Comparison of ENCODE assay signal across 8 cellular contexts in the genomic region with DNA sequence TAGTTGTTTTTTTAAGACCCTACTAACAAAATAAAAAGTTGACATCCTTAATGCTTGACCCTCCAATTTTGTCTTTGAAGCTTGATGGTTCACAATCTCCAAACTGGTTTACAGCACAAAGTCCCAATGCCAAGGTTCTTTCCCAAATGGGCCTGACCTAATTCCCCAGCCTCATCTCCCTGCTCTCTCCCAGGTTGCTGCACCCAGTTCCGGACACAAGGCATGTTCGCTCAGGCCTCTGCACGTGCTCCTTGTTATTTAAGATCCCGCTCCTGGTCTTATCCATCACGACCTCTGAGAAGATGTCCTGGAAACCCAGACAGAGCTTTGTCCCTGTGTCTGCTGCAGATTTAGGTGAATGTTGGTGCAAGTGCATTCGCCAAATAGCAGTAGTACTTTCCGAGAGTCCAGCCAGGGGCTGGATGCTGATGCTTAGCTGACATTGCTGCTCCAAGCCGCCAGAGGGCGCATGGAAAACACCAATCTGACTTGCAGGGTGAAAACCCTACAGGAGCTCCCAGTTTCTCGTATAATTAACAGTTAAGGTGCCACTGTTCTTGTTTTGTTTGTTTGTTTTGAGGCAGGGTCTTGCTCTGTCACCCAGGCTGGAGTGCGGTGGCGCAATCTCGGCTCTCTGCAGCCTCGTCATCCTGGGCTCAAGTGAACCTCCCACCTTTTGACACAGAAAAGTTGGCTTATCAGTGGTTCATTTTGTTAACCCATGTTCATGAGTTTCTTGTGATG. TPM values are rescaled to one million over a fixed set of nuclear protein-coding genes. Genes with fewer than 3 reads are reported as not detected.
DNase-seq lines count a peak whose midpoint lies in the region; ATAC-seq and TF ChIP-seq lines count a peak whose summit lies in the region.

No MANE protein-coding gene starts in this region.

- H3K9me3 ChIP-seq in colonic mucosa (no peaks in the 10 kb centered on the region), right lobe of liver (no peaks in the 10 kb centered on the region)

- no peaks in the 10 kb centered on the region for H3K4me1 ChIP-seq in colonic mucosa
- no peaks in the 10 kb centered on the region for H3K4me1 ChIP-seq in right lobe of liver

- H3K4me3 ChIP-seq in colonic mucosa: no peak overlapping the region
- H3K4me3 ChIP-seq in right lobe of liver: no peak overlapping the region

- no peaks in the 10 kb centered on the region for H3K9me3 Mint-ChIP-seq in activated CD4-positive, alpha-beta T cell treated with anti-CD3 and anti-CD28 coated beads, Interleukin-2, amount 10 ng/mL, durations not matched to agents 24 days and 14 days

- DNase-seq in Ammon's horn (ENCODE audit: low spot score) (peak; percentile 88), GOT3 (lab: John Stamatoyannopoulos, UW) (peak; percentile 33), NCI-H460 (ENCODE audit: extremely low read depth, low read depth) (peak; percentile 62), colonic mucosa (peak; percentile 81), right lobe of liver (peak; percentile 79 to 85 (median 83))
- peak; percentile 93 for DNase-seq in activated CD4-positive, alpha-beta T cell treated with anti-CD3 and anti-CD28 coated beads, Interleukin-2, amount 10 ng/mL, durations not matched to agents 24 days and 14 days
- DNase-seq in stimulated activated CD4-positive, alpha-beta T cell treated with anti-CD3 and anti-CD28 coated beads, TNF-alpha, amount 100 ng/mL, for 4 hours (ENCODE audit: low read depth in 3 of 3): peak; percentile 57 to 68 (median 63)

- intact Hi-C loops in activated CD4-positive, alpha-beta T cell treated with anti-CD3 and anti-CD28 coated beads, Interleukin-2, amount 10 ng/mL, durations not matched to agents 24 days and 14 days (cut with micrococcal nuclease): loop anchor here (1.0 to 5.0 kb wide), 4 partner anchors 57 to 147 kb away; a partner anchor contains a TSS
- intact Hi-C loops in colonic mucosa (cut with DNase I) (loop anchor here (2.0 to 5.0 kb wide), 2 partner anchors 72 to 205 kb away; no protein-coding TSS in a partner anchor), right lobe of liver (cut with DNase I) (loop anchor here in 1 of 2 donors (5.0 to 10.0 kb wide), 2 partner anchors 75 to 198 kb away; no protein-coding TSS in a partner anchor)

- no peaks in the 10 kb centered on the region for H3K27me3 ChIP-seq in colonic mucosa
- H3K27me3 ChIP-seq in right lobe of liver: no peaks in the 10 kb centered on the region

- H3K27me3 Mint-ChIP-seq in activated CD4-positive, alpha-beta T cell treated with anti-CD3 and anti-CD28 coated beads, Interleukin-2, amount 10 ng/mL, durations not matched to agents 24 days and 14 days: no peaks in the 10 kb centered on the region

- peaks cover 25% of the 10 kb centered on the region for H3K4me1 Mint-ChIP-seq in activated CD4-positive, alpha-beta T cell treated with anti-CD3 and anti-CD28 coated beads, Interleukin-2, amount 10 ng/mL, durations not matched to agents 24 days and 14 days

- H3K27ac ChIP-seq in colonic mucosa (no peak overlapping the region), right lobe of liver (no peak overlapping the region)

- TF ChIP-seq CTCF in colonic mucosa (IDR thresholded peaks at IDR 0.05) (peak; percentile 97), right lobe of liver (IDR thresholded peaks at IDR 0.05) (peak; percentile 90 to 96 (median 95))

- no peak overlapping the region for H3K4me3 Mint-ChIP-seq in activated CD4-positive, alpha-beta T cell treated with anti-CD3 and anti-CD28 coated beads, Interleukin-2, amount 10 ng/mL, durations not matched to agents 24 days and 14 days

- no peaks in the 10 kb centered on the region for H3K36me3 Mint-ChIP-seq in activated CD4-positive, alpha-beta T cell treated with anti-CD3 and anti-CD28 coated beads, Interleukin-2, amount 10 ng/mL, durations not matched to agents 24 days and 14 days (ENCODE audit: low read depth)

- no peaks in the 10 kb centered on the region for H3K36me3 ChIP-seq in colonic mucosa
- H3K36me3 ChIP-seq in right lobe of liver: no peaks in the 10 kb centered on the region

- ATAC-seq in right lobe of liver (peak; percentile 95 to 99 (median 96)), GM18519 (IDR thresholded peaks at IDR 0.05; ENCODE audit: low FRiP score, unreplicated experiment) (no peak)

- no peak overlapping the region for H3K9ac ChIP-seq in colonic mucosa (ENCODE audit: low read depth in 2 of 2, low read length in 2 of 2)

- TF ChIP-seq POLR2A in right lobe of liver (IDR thresholded peaks at IDR 0.05): no peak

- 26% methylated on average over 12 of the region's 14 CpGs for WGBS in right lobe of liver (ENCODE audit: insufficient coverage, low coverage, low lambda C conversion rate, missing lambda C conversion rate)

- peak overlapping the region; percentile 44 for H3K27ac Mint-ChIP-seq in activated CD4-positive, alpha-beta T cell treated with anti-CD3 and anti-CD28 coated beads, Interleukin-2, amount 10 ng/mL, durations not matched to agents 24 days and 14 days

RNA-seq across cellular contexts. Expression of a gene that starts 18.5 kb away (rescaled TPM):
- total RNA-seq in NCI-H460 (2014; rRNA removed; shearing (Covaris generic)): 0.05 and 0.29 TPM in 2 replicates
- polyA plus RNA-seq in NCI-H460 (2014; cell fraction: nucleus; rRNA removed): 0.19 TPM in 1 of 2 replicates, not detected in the other
- 3.6 and 4.1 TPM in 2 replicates for total RNA-seq in activated CD4-positive, alpha-beta T cell treated with anti-CD3 and anti-CD28 coated beads, Interleukin-2, amount 10 ng/mL, durations not matched to agents 24 days and 14 days
- total RNA-seq in colonic mucosa (under 1 TPM; 0.42 to 0.59 TPM), right lobe of liver (under 1 TPM in 4 of 6 experiments, not detected in 2; 0.20 to 0.28 (median 0.25) TPM)

RNA-seq across cellular contexts. Expression of a gene that starts 32.2 kb away (rescaled TPM):
- not detected in 2 replicates for total RNA-seq in NCI-H460 (2014; rRNA removed; shearing (Covaris generic))
- polyA plus RNA-seq in NCI-H460 (2014; cell fraction: nucleus; rRNA removed): not detected in 2 replicates
- not detected in 2 replicates for total RNA-seq in activated CD4-positive, alpha-beta T cell treated with anti-CD3 and anti-CD28 coated beads, Interleukin-2, amount 10 ng/mL, durations not matched to agents 24 days and 14 days
- total RNA-seq in colonic mucosa (under 1 TPM in 1 of 2 donors, not detected in 1; 0.17 TPM), right lobe of liver (not detected)

RNA-seq across cellular contexts. Expression of a gene that starts 57.6 kb away (rescaled TPM):
- 11.4 and 14.3 TPM in 2 replicates for total RNA-seq in NCI-H460 (2014; rRNA removed; shearing (Covaris generic))
- polyA plus RNA-seq in NCI-H460 (2014; cell fraction: nucleus; rRNA removed): 7.7 and 11.8 TPM in 2 replicates
- 26.3 and 26.7 TPM in 2 replicates for total RNA-seq in activated CD4-positive, alpha-beta T cell treated with anti-CD3 and anti-CD28 coated beads, Interleukin-2, amount 10 ng/mL, durations not matched to agents 24 days and 14 days
- 10 to 100 TPM in 1 of 2 donors, 1 to 10 TPM in 1; 6.8 to 24.0 TPM for total RNA-seq in colonic mucosa
- 10 to 100 TPM in 5 of 6 experiments, 1 to 10 TPM in 1; 9.6 to 15.0 (median 11.1) TPM for total RNA-seq in right lobe of liver

Comparison
In these comparisons a context has a peak if more than half of its experiments do, and no peak if none do; other contexts are left out.
1. DNase-seq: peak in every context shown above with its lines; median percentile 93 in activated CD4-positive, alpha-beta T cell treated with anti-CD3 and anti-CD28 coated beads, Interleukin-2, amount 10 ng/mL, durations not matched to agents 24 days and 14 days; 88 in Ammon's horn; 83 in right lobe of liver; 81 in colonic mucosa; 63 in stimulated activated CD4-positive, alpha-beta T cell treated with anti-CD3 and anti-CD28 coated beads, TNF-alpha, amount 100 ng/mL, for 4 hours; 62 in NCI-H460; 33 in GOT3.